In genomic region chr18:907171-907879, GRCh38 we compare ENCODE assay signal across 10 cellular contexts. TPM values are rescaled to one million over a fixed set of nuclear protein-coding genes. Genes with fewer than 3 reads are reported as not detected.
DNase-seq lines count a peak whose midpoint lies in the region; ATAC-seq and TF ChIP-seq lines count a peak whose summit lies in the region.
"Had no signal": no experiment of that assay in that cellular context is flagged by ENCODE, and none has a peak within 500 bp of the region (broad histone marks: within the 10 kb centered on the region; RNA-seq: fewer than 3 reads in every experiment).

No MANE protein-coding gene starts in this region.

- peaks cover 50 to 99% (median 82%) of the 10 kb centered on the region in 3 donors for H3K27me3 ChIP-seq in stomach

- peaks cover 0 to 6% (median 2%) of the 10 kb centered on the region in 4 donors for H3K9me3 ChIP-seq in stomach

- peak; percentile 18 for DNase-seq in activated T-cell treated with anti-CD3 and anti-CD28 coated beads, Interleukin-2, amount 50 U/mL, for 1 hour
- DNase-seq in activated T-cell treated with anti-CD3 and anti-CD28 coated beads for 4 hours: no peak
- peak; percentile 27 to 45 for DNase-seq in activated T-cell treated with anti-CD3 and anti-CD28 coated beads, Interleukin-2, amount 50 U/mL, for 48 hours
- peak; percentile 70 for DNase-seq in iPS-NIHi11 (ENCODE audit: low spot score)
- DNase-seq in stomach: no peak
- DNase-seq in HUDEP-2 (lab: John Stamatoyannopoulos, UW; ENCODE audit: unreplicated experiment in 76 of 76): no peak
- DNase-seq: DND-41 had no signal

- 1 to 6% (median 3%) methylated on average over 38 to 72 of the region's 72 CpGs for WGBS in stomach, 5 donors

- H3K4me1 ChIP-seq in stomach: peaks cover 36 to 53% (median 47%) of the 10 kb centered on the region in 4 donors

- TF ChIP-seq EP300 in stomach (IDR thresholded peaks at IDR 0.05): no peak

- intact Hi-C loops in stomach (cut with DNase I; ENCODE audit: low total_unique reads): no loop called here

- no peaks in the 10 kb centered on the region for H3K36me3 ChIP-seq in stomach

- no peak for TF ChIP-seq POLR2A in stomach (IDR thresholded peaks at IDR 0.05)

- peak overlapping the region; percentile 39 to 56 (median 46) for H3K4me3 ChIP-seq in stomach

- no peak overlapping the region for H3K27ac ChIP-seq in stomach

- ATAC-seq in GM18861 (IDR thresholded peaks at IDR 0.05; ENCODE audit: unreplicated experiment) (no peak), GM19397 (IDR thresholded peaks at IDR 0.05; ENCODE audit: unreplicated experiment) (no peak)

- no peak for TF ChIP-seq CTCF in stomach (IDR thresholded peaks at IDR 0.05)

RNA-seq across cellular contexts. Expression of gene ADCYAP1, which starts 2.7 kb away (rescaled TPM):
- 1 to 10 TPM in 2 of 5 donors, not detected in 3; 4.2 to 8.1 TPM for total RNA-seq in stomach
- polyA plus RNA-seq in stomach: 1 to 10 TPM in 1 of 3 donors, under 1 TPM in 2; 0.25 to 1.4 (median 0.28) TPM
- total RNA-seq: RPMI7951 had no signal

Comparison
In these comparisons a context has a peak if more than half of its experiments do, and no peak if none do; other contexts are left out.
1. DNase-seq: peak in activated T-cell treated with anti-CD3 and anti-CD28 coated beads, Interleukin-2, amount 50 U/mL, for 1 hour (single experiment), activated T-cell treated with anti-CD3 and anti-CD28 coated beads, Interleukin-2, amount 50 U/mL, for 48 hours (2 of 2) and iPS-NIHi11 (single experiment); none in activated T-cell treated with anti-CD3 and anti-CD28 coated beads for 4 hours (single experiment), stomach (single experiment) and HUDEP-2 (0 of 76).